In the genomic region with DNA sequence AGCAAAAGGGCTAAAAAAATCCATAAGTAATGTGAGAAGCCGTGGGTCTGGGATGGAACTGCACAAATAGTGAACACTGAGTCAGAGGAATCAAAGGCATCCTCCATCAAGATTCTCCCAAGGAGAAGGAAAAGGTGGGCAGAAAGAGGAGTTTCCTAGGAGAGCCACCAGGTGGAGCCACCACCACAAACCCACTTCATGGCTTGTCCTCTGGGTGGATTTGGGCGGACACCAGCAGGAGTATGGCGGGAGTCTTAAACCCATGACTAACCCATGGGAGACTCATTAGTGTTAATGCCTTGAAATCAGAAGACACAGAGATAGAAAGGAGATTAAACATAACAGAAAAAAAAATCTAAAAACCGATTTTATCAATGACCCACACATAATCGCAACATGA, we compare ENCODE assay signal across 8 cellular contexts.
DNase-seq lines count a peak whose midpoint lies in the region; ATAC-seq and TF ChIP-seq lines count a peak whose summit lies in the region.

No MANE protein-coding gene starts in this region.

- TF ChIP-seq CTCF in fibroblast of pulmonary artery (IDR thresholded peaks at IDR 0.05; ENCODE audit: low read length, missing control alignments) (peak; percentile 66), ovary (IDR thresholded peaks at IDR 0.05) (no peak)

- no peak for TF ChIP-seq POLR2A in ovary (IDR thresholded peaks at IDR 0.05)

- no peaks in the 10 kb centered on the region for H3K9me3 ChIP-seq in ovary

- intact Hi-C loops in ovary (cut with DNase I), result no loop called here

- H3K4me3 ChIP-seq in fibroblast of pulmonary artery (replicated peaks; ENCODE audit: low read depth, low read length), result no peak overlapping the region
- no peak overlapping the region for H3K4me3 ChIP-seq in ovary

- TF ChIP-seq EP300 in ovary (IDR thresholded peaks at IDR 0.05), result no peak

- no peaks in the 10 kb centered on the region for H3K4me1 ChIP-seq in ovary (ENCODE audit: insufficient read depth)

- H3K27me3 ChIP-seq in ovary, result no peaks in the 10 kb centered on the region

- no peaks in the 10 kb centered on the region for H3K36me3 ChIP-seq in ovary

- 54 to 60% (median 56%) methylated on average over 5 of the region's 5 CpGs for WGBS in ovary, 3 donors

- DNase-seq in Ammon's horn (ENCODE audit: low spot score) (peak; percentile 21), NOMO-1 (lab: John Stamatoyannopoulos, UW; ENCODE audit: unreplicated experiment in 2 of 2) (peak; percentile 36 to 40), fibroblast of pulmonary artery (ENCODE audit: low read depth) (peak; percentile 74), ovary (peak in 4 of 5 donors; percentile 28 to 55 (median 39))
- peak; percentile 61 to 71 for DNase-seq in activated T-cell treated with anti-CD3 and anti-CD28 coated beads, Interleukin-2, amount 50 U/mL, for 48 hours

- H3K27ac ChIP-seq in ovary, result no peak overlapping the region

- ATAC-seq in GM18502 (IDR thresholded peaks at IDR 0.05; ENCODE audit: poor library complexity, unreplicated experiment), result peak; percentile 45
- ATAC-seq in GM18907 (IDR thresholded peaks at IDR 0.05; ENCODE audit: unreplicated experiment), result no peak
- ATAC-seq in HG02571 (IDR thresholded peaks at IDR 0.05; ENCODE audit: unreplicated experiment), result no peak

Comparison
In these comparisons a context has a peak if more than half of its experiments do, and no peak if none do; other contexts are left out.
1. DNase-seq: peak in every context shown above with its lines; median percentile 74 in fibroblast of pulmonary artery; 66 in activated T-cell treated with anti-CD3 and anti-CD28 coated beads, Interleukin-2, amount 50 U/mL, for 48 hours; 39 in ovary; 38 in NOMO-1; 21 in Ammon's horn.